Comparison of ENCODE assay signal across 20 cellular contexts in genomic region chr2:33064349-33064801, GRCh38.
DNase-seq lines count a peak whose midpoint lies in the region; ATAC-seq and TF ChIP-seq lines count a peak whose summit lies in the region.
"Had no signal": no experiment of that assay in that cellular context is flagged by ENCODE, and none has a peak within 500 bp of the region (broad histone marks: within the 10 kb centered on the region; RNA-seq: fewer than 3 reads in every experiment).

No MANE protein-coding gene starts in this region.

- peaks cover 0 to 74% (median 14%) of the 10 kb centered on the region in 4 donors for H3K4me1 ChIP-seq in tibial artery

- peaks cover 93% of the 10 kb centered on the region for H3K79me2 ChIP-seq in SU-DHL-6 (ENCODE audit: insufficient read depth, low read length)

- in situ Hi-C loops in brain microvascular endothelial cell (cut with HindIII; ENCODE audit: low pct_ligation_motif_present, low sequenced_read_pairs): no loop called here

- peak overlapping the region; percentile 92 for H3K4me2 ChIP-seq in SU-DHL-6 (ENCODE audit: low read depth, low read length, poor library complexity, severe bottlenecking)

- peak; percentile 10 for DNase-seq in brain microvascular endothelial cell
- DNase-seq in iris pigment epithelial cell (ENCODE audit: low read depth): peak; percentile 36
- DNase-seq in tibial artery: no peak
- DNase-seq in activated CD8-positive, alpha-beta memory T cell treated with anti-CD3 and anti-CD28 coated beads for 24 hours: no peak
- DNase-seq in stimulated activated naive CD8-positive, alpha-beta T cell treated with anti-CD3 and anti-CD28 coated beads, Interleukin-15, amount 100 ng/mL, for 72 hours: no peak
- DNase-seq: Calu3; CD4-positive, alpha-beta T cell; DMS79; H7; NCI-H1436; NCI-H2029 treated with DMSO at 0.1 percent for 48 hours; NCI-H2171 treated with DMSO at 0.1 percent for 48 hours; NCI-H82; PC-3 had no signal

- peaks cover 67% of the 10 kb centered on the region for H3F3A ChIP-seq in SU-DHL-6 (ENCODE audit: insufficient read depth)

- H3K27ac Mint-ChIP-seq in stimulated activated naive CD8-positive, alpha-beta T cell treated with anti-CD3 and anti-CD28 coated beads, Interleukin-15, amount 100 ng/mL, for 72 hours: no peak overlapping the region
- H3K27ac Mint-ChIP-seq: B cell; CD4-positive, alpha-beta T cell; IgD-negative memory B cell had no signal

- H3K9me3 ChIP-seq in SU-DHL-6 (ENCODE audit: insufficient read depth, low read length): no peaks in the 10 kb centered on the region; the same call in 1 of the 2 replicates
- no peaks in the 10 kb centered on the region for H3K9me3 ChIP-seq in tibial artery

- peak overlapping the region; percentile 98 for H3K27ac ChIP-seq in SU-DHL-6 (ENCODE audit: low read depth, low read length)
- no peak overlapping the region for H3K27ac ChIP-seq in brain microvascular endothelial cell
- H3K27ac ChIP-seq in tibial artery: peak overlapping the region; percentile 56 to 77
- H3K27ac ChIP-seq: RWPE1 had no signal

- H2AFZ ChIP-seq in SU-DHL-6 (ENCODE audit: low read depth, low read length, severe bottlenecking): no peak overlapping the region

- no peaks in the 10 kb centered on the region for H3K4me1 Mint-ChIP-seq in stimulated activated naive CD8-positive, alpha-beta T cell treated with anti-CD3 and anti-CD28 coated beads, Interleukin-15, amount 100 ng/mL, for 72 hours
- H3K4me1 Mint-ChIP-seq: B cell had no signal

- H3K9ac ChIP-seq in SU-DHL-6 (ENCODE audit: low read length): 0 out of 2 replicates have a peak overlapping the region, but pooled peaks have one; percentile 11

- H3K9me3 Mint-ChIP-seq in stimulated activated naive CD8-positive, alpha-beta T cell treated with anti-CD3 and anti-CD28 coated beads, Interleukin-15, amount 100 ng/mL, for 72 hours: no peaks in the 10 kb centered on the region
- H3K9me3 Mint-ChIP-seq: CD4-positive, alpha-beta T cell had no signal

- H3K27me3 ChIP-seq in SU-DHL-6 (ENCODE audit: low read length): no peaks in the 10 kb centered on the region
- no peaks in the 10 kb centered on the region for H3K27me3 ChIP-seq in brain microvascular endothelial cell (replicated peaks)
- no peaks in the 10 kb centered on the region for H3K27me3 ChIP-seq in tibial artery

- H3K9me2 ChIP-seq in SU-DHL-6 (replicated peaks; ENCODE audit: insufficient read depth, low read length): no peaks in the 10 kb centered on the region

- H3K27me3 Mint-ChIP-seq in stimulated activated naive CD8-positive, alpha-beta T cell treated with anti-CD3 and anti-CD28 coated beads, Interleukin-15, amount 100 ng/mL, for 72 hours: peaks cover 5% of the 10 kb centered on the region

- H4K20me1 ChIP-seq in SU-DHL-6 (ENCODE audit: low read depth, low read length): no peaks in the 10 kb centered on the region

- H3K36me3 ChIP-seq in SU-DHL-6 (ENCODE audit: low read length) (peaks cover 12% of the 10 kb centered on the region), brain microvascular endothelial cell (replicated peaks) (no peaks in the 10 kb centered on the region), tibial artery (no peaks in the 10 kb centered on the region)

- no peak for ATAC-seq in HG02870 (IDR thresholded peaks at IDR 0.05; ENCODE audit: unreplicated experiment)
- no peak for ATAC-seq in stimulated activated naive CD8-positive, alpha-beta T cell treated with anti-CD3 and anti-CD28 coated beads, Interleukin-15, amount 100 ng/mL, for 72 hours
- ATAC-seq: GM12878, PC-3 had no signal

- intact Hi-C loops in tibial artery (cut with DNase I; ENCODE audit: low total_unique reads): loop anchor here (2.0 kb wide), 1 partner anchor 70 kb away; no protein-coding TSS in a partner anchor

- TF ChIP-seq CTCF in SU-DHL-6 (IDR thresholded peaks at IDR 0.05; ENCODE audit: insufficient read depth, low read length, poor library complexity, severe bottlenecking) (no peak), brain microvascular endothelial cell (IDR thresholded peaks at IDR 0.05; ENCODE audit: low read depth, low read length, missing control alignments) (no peak), tibial artery (IDR thresholded peaks at IDR 0.05) (no peak)

- H3K4me3 ChIP-seq in SU-DHL-6 (ENCODE audit: insufficient read depth, low read length, poor library complexity, severe bottlenecking): no peak overlapping the region
- no peak overlapping the region for H3K4me3 ChIP-seq in brain microvascular endothelial cell (ENCODE audit: low read depth, low read length)
- no peak overlapping the region for H3K4me3 ChIP-seq in tibial artery
- H3K4me3 ChIP-seq: GM12878 had no signal

- no peak overlapping the region for H3K4me3 Mint-ChIP-seq in stimulated activated naive CD8-positive, alpha-beta T cell treated with anti-CD3 and anti-CD28 coated beads, Interleukin-15, amount 100 ng/mL, for 72 hours
- H3K4me3 Mint-ChIP-seq: B cell; CD4-positive, alpha-beta T cell; IgD-negative memory B cell had no signal

Comparison
In these comparisons a context has a peak if more than half of its experiments do, and no peak if none do; other contexts are left out.
1. DNase-seq: peak in brain microvascular endothelial cell (single experiment) and iris pigment epithelial cell (single experiment); none in tibial artery (0 of 2), activated CD8-positive, alpha-beta memory T cell treated with anti-CD3 and anti-CD28 coated beads for 24 hours (single experiment) and stimulated activated naive CD8-positive, alpha-beta T cell treated with anti-CD3 and anti-CD28 coated beads, Interleukin-15, amount 100 ng/mL, for 72 hours (0 of 2).